Comparison of ENCODE assay signal across 1 cellular context in genomic region chr6:30821862-30822784, GRCh38.
TF ChIP-seq lines count a peak whose summit lies in the region.

No MANE protein-coding gene starts in this region.

TF ChIP-seq in K562, 482 proteins besides CTCF, POLR2A, EP300 and RAD21 (continued from another document):
- TF ChIP-seq PKNOX1 (IDR thresholded peaks at IDR 0.05) (peak; percentile 20; the same call in 1 of the 2 replicates), CHCHD3 (CRISPR knock-in tag; IDR thresholded peaks at IDR 0.05) (no peak), TCF7 (IDR thresholded peaks at IDR 0.05; ENCODE audit: borderline replicate concordance) (no peak), ZNF41 (CRISPR knock-in tag; conservative IDR thresholded peaks at IDR 0.05) (no peak), E2F3 (CRISPR knock-in tag; IDR thresholded peaks at IDR 0.05) (no peak), DNMT1 (IDR thresholded peaks at IDR 0.05) (no peak), TEAD4 (IDR thresholded peaks at IDR 0.05; ENCODE audit: low read length) (peak; percentile 25), TEAD4 (CRISPR knock-in tag; IDR thresholded peaks at IDR 0.05; ENCODE audit: borderline replicate concordance) (no peak), ZNF764 (CRISPR knock-in tag; IDR thresholded peaks at IDR 0.05; ENCODE audit: low read depth) (peak; percentile 74), ZSCAN32 (CRISPR knock-in tag; IDR thresholded peaks at IDR 0.05) (no peak), SMC3 (conservative IDR thresholded peaks at IDR 0.05; ENCODE audit: insufficient read depth, low read depth, low read length) (peak; percentile 84), ARNT (IDR thresholded peaks at IDR 0.05) (0 out of 4 replicates have a peak, but pooled peaks of 1 of the 2 experiments have one; percentile 48), ZNF239 (CRISPR knock-in tag; IDR thresholded peaks at IDR 0.05) (peak; percentile 37; the same call in 1 of the 2 replicates), FOXK2 (conservative IDR thresholded peaks at IDR 0.05 in 1 of 2, IDR thresholded peaks at IDR 0.05 in 1 of 2; ENCODE audit: low read depth in 2 of 2) (peak; percentile 96 to 98)
TF ChIP-seq in K562: peak in this region for 46.
